ENCODE assay signal across 17 cellular contexts in the genomic region with DNA sequence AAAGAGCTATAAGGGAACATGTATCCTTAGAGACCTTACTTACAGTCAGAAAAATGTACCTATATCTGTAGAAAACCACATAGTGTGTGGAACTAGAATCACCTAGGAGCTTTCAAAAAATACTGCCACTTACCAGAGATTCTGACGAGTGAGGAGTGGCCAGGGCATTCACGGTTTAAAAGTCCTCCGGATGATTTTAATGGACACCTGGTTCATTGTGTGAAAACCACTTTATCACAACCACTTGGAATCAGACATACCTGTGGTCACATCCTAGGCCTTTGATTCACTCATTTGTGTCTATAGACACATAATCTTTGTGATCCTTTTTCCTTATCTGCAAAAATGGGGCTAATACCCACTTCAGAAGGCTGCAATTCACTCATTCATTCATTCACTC.
DNase-seq lines count a peak whose midpoint lies in the region; ATAC-seq, FAIRE-seq and TF ChIP-seq lines count a peak whose summit lies in the region.
"Had no signal": no experiment of that assay in that cellular context is flagged by ENCODE, and none has a peak within 500 bp of the region (broad histone marks: within the 10 kb centered on the region; RNA-seq: fewer than 3 reads in every experiment).

No MANE protein-coding gene starts in this region.

- intact Hi-C loops in left ventricle myocardium inferior (cut with micrococcal nuclease) (no loop called here), left cardiac atrium (cut with DNase I) (no loop called here)

- TF ChIP-seq POLR2A in GM12891 (IDR thresholded peaks at IDR 0.05; ENCODE audit: low read depth, low read length), result no peak

- H3K27me3 ChIP-seq in left ventricle myocardium inferior (ENCODE audit: low read depth), result no peaks in the 10 kb centered on the region
- H3K27me3 ChIP-seq: brain microvascular endothelial cell, Peyer's patch had no signal

- H3K4me3 ChIP-seq in left ventricle myocardium inferior, result no peak overlapping the region
- H3K4me3 ChIP-seq: HAP-1, Peyer's patch had no signal

- TF ChIP-seq CTCF in left ventricle myocardium inferior (IDR thresholded peaks at IDR 0.05; ENCODE audit: borderline replicate concordance), result no peak

- no peaks in the 10 kb centered on the region for H3K9me3 ChIP-seq in left ventricle myocardium inferior (replicated peaks)
- H3K9me3 ChIP-seq: HAP-1, Peyer's patch had no signal

- H3K36me3 ChIP-seq in left ventricle myocardium inferior, result peaks cover 11% of the 10 kb centered on the region

- ATAC-seq in left cardiac atrium (no peak), HG03045 (IDR thresholded peaks at IDR 0.05; ENCODE audit: unreplicated experiment) (no peak)

- DNase-seq in left ventricle myocardium inferior (no peak), left cardiac atrium (no peak), SW480 (ENCODE audit: low spot score) (peak; percentile 83), kidney tubule cell (ENCODE audit: low spot score) (peak; percentile 20), GM12891 (ENCODE audit: insufficient read length, low spot score) (no peak), D341Med (ENCODE audit: low spot score) (no peak)
- DNase-seq: activated naive CD4-positive, alpha-beta T cell; AML-193; brain microvascular endothelial cell; DMS 273 treated with DMSO at 0.1 percent for 48 hours; kidney; midbrain; occipital lobe; Peyer's patch; stimulated activated CD4-positive, alpha-beta T cell treated with anti-CD3 and anti-CD28 coated beads, Interleukin-4, amount 100 ng/mL, for 1 hour had no signal

- H3K4me1 ChIP-seq in left ventricle myocardium inferior, result peaks cover 69% of the 10 kb centered on the region
- H3K4me1 ChIP-seq: Peyer's patch had no signal

- no peak for FAIRE-seq in GM12891 (lab: Jason Lieb, UNC)
- FAIRE-seq: kidney had no signal

- peak overlapping the region; percentile 80 for H3K27ac ChIP-seq in left ventricle myocardium inferior (replicated peaks)
- H3K27ac ChIP-seq: brain microvascular endothelial cell, Peyer's patch had no signal

TF ChIP-seq in GM12891, 5 proteins besides CTCF, POLR2A, EP300 and RAD21:
- TF ChIP-seq TAF1 (IDR thresholded peaks at IDR 0.05; ENCODE audit: low read depth, low read length) (no peak), SPI1 (IDR thresholded peaks at IDR 0.05; ENCODE audit: low read depth, low read length) (no peak), POU2F2 (IDR thresholded peaks at IDR 0.05; ENCODE audit: low read depth, low read length) (no peak), POLR2AphosphoS5 (IDR thresholded peaks at IDR 0.05; ENCODE audit: low read depth, low read length) (no peak), PAX5 (IDR thresholded peaks at IDR 0.05; ENCODE audit: insufficient read depth, low read length, severe bottlenecking) (no peak)

Comparison
In these comparisons a context has a peak if more than half of its experiments do, and no peak if none do; other contexts are left out.
1. DNase-seq: peak in SW480 (single experiment) and kidney tubule cell (single experiment); none in left ventricle myocardium inferior (single experiment), left cardiac atrium (single experiment), GM12891 (single experiment) and D341Med (single experiment).